ENCODE assay signal across 33 cellular contexts in genomic region chr5:165407352-165407751, GRCh38.
"Had no signal": no experiment of that assay in that cellular context is flagged by ENCODE, and none has a peak within 500 bp of the region (broad histone marks: within the 10 kb centered on the region; RNA-seq: fewer than 3 reads in every experiment).

No MANE protein-coding gene starts in this region.

- H3K4me3 ChIP-seq: adrenal gland, ascending aorta, body of pancreas, breast epithelium, cardiac muscle cell had no signal

- H3K4me1 ChIP-seq: adrenal gland, ascending aorta, body of pancreas, breast epithelium had no signal

- FAIRE-seq: astrocyte, bronchial epithelial cell had no signal

- H3K27ac ChIP-seq: adrenal gland, ascending aorta, body of pancreas, brain microvascular endothelial cell, breast epithelium, cardiac muscle cell had no signal

- H3K36me3 ChIP-seq: adrenal gland, ascending aorta, brain microvascular endothelial cell, breast epithelium, cardiac muscle cell had no signal

- DNase-seq: activated effector memory CD4-positive, alpha-beta T cell treated with anti-CD3 and anti-CD28 coated beads, Interleukin-2, amount 50 U/mL, for 16 hours; activated effector memory CD4-positive, alpha-beta T cell treated with Interleukin-2 at 50 U/mL for 16 hours; activated gamma-delta T cell; activated gamma-delta T cell treated with Interleukin-2 at 50 U/mL for 16 hours; activated naive CD4-positive, alpha-beta T cell; activated naive CD4-positive, alpha-beta T cell treated with anti-CD3 and anti-CD28 coated beads for 36 hours; activated naive CD4-positive, alpha-beta T cell treated with anti-CD3 and anti-CD28 coated beads, Interleukin-2, amount 10 ng/mL, durations not matched to agents 7 days and 5 days; activated naive CD4-positive, alpha-beta T cell treated with anti-CD3 and anti-CD28 coated beads, Interleukin-2, amount 50 U/mL, for 16 hours; activated naive CD4-positive, alpha-beta T cell treated with Interleukin-2 at 50 U/mL for 16 hours; activated naive CD8-positive, alpha-beta T cell treated with anti-CD3 and anti-CD28 coated beads for 36 hours; activated naive CD8-positive, alpha-beta T cell treated with anti-CD3 and anti-CD28 coated beads, Interleukin-2, amount 10 ng/mL, durations not matched to agents 7 days and 5 days; activated naive CD8-positive, alpha-beta T cell treated with anti-CD3 and anti-CD28 coated beads, Interleukin-2, amount 50 U/mL, for 24 hours; activated T-cell treated with anti-CD3 and anti-CD28 coated beads, Interleukin-2, amount 50 U/mL, for 24 hours; activated T-cell treated with anti-CD3 and anti-CD28 coated beads, Interleukin-2, amount 50 U/mL, for 4 hours; activated T-cell treated with anti-CD3 and anti-CD28 coated beads, Interleukin-2, amount 50 U/mL, for 48 hours; activated T-cell treated with anti-CD3 and anti-CD28 coated beads, Interleukin-2, amount 50 U/mL, for 72 hours; adrenal gland; amniotic stem cell; amygdala; anterior cingulate cortex; aorta; body of pancreas; brain microvascular endothelial cell; caudate nucleus; central memory CD4-positive, alpha-beta T cell; cerebellar nuclear complex had no signal

- H3K27me3 ChIP-seq: adrenal gland, ascending aorta, body of pancreas, brain microvascular endothelial cell, breast epithelium, cardiac muscle cell had no signal

- H3K9me3 ChIP-seq: adrenal gland, ascending aorta, body of pancreas had no signal

- ATAC-seq: activated naive CD4-positive, alpha-beta T cell treated with anti-CD3 and anti-CD28 coated beads, Interleukin-2, amount 50 U/mL, for 72 hours; activated naive CD8-positive, alpha-beta T cell treated with anti-CD3 and anti-CD28 coated beads, Interleukin-2, amount 50 U/mL, for 24 hours; activated T-cell treated with anti-CD3 and anti-CD28 coated beads, Interleukin-2, amount 50 U/mL, for 4 hours; activated T-cell treated with anti-CD3 and anti-CD28 coated beads, Interleukin-2, amount 50 U/mL, for 72 hours; activated T-helper 17 cell treated with anti-CD3 and anti-CD28 coated beads, Interleukin-2, amount 50 U/mL, for 72 hours; body of pancreas had no signal
